In the genomic region with DNA sequence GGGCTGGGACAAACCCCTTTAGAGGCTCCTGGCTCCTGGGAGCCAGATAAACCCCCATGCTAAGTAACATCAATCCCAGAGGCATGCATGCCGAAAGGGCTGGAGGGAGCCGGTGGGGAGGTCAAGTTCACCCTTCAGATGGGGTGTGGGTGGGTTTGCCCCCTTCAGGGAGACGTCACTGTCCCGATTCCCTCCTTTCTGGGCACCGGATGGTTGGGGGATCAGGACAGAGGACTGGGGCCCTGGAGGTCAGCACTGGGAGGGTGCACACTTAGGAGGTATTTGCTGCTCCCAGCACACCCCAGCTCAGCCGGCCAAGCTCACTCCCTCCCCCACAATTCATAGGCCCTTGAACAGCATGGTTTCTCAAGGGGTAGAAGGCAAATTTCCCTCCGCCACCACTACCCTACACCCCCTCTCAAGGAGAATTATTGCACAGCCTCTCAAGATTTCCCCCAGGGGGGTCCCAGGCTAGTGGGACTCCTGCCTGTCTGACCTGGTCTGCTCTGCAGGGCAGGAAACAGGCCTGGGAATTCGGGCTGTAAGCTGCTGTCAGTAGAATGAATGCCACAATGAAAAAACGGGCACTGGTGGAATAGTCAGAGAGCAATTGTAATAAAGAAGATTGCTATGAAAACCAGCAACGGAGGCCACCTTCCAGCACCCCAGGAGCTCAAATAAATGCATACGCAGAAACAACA, we compare ENCODE assay signal across 1 cellular context.
TF ChIP-seq lines count a peak whose summit lies in the region.

No MANE protein-coding gene starts in this region.

TF ChIP-seq in H1, 55 proteins besides CTCF, POLR2A, EP300 and RAD21:
- TF ChIP-seq SAP30 (IDR thresholded peaks at IDR 0.05; ENCODE audit: insufficient read depth, insufficient replicate concordance, low read length): no peak
- no peak for TF ChIP-seq JUN (IDR thresholded peaks at IDR 0.05; ENCODE audit: low read depth, low read length)
- 0 out of 2 replicates have a peak, but pooled peaks have one; percentile 1 for TF ChIP-seq TEAD4 (IDR thresholded peaks at IDR 0.05; ENCODE audit: low read depth, low read length)
- no peak for TF ChIP-seq SP4 (IDR thresholded peaks at IDR 0.05; ENCODE audit: low read length)
